In genomic region chr18:43950062-43950461, GRCh38 we compare ENCODE assay signal across 31 cellular contexts.
"Had no signal": no experiment of that assay in that cellular context is flagged by ENCODE, and none has a peak within 500 bp of the region (broad histone marks: within the 10 kb centered on the region; RNA-seq: fewer than 3 reads in every experiment).

No MANE protein-coding gene starts in this region.

- H3K27me3 ChIP-seq: adrenal gland, ascending aorta, body of pancreas, brain microvascular endothelial cell, breast epithelium, cardiac muscle cell had no signal

- H3K27ac ChIP-seq: adrenal gland, ascending aorta, body of pancreas, brain microvascular endothelial cell, breast epithelium, cardiac muscle cell had no signal

- H3K9me3 ChIP-seq: adrenal gland, ascending aorta, body of pancreas had no signal

- H3K4me3 ChIP-seq: adrenal gland, ascending aorta, body of pancreas, breast epithelium, cardiac muscle cell had no signal

- H3K36me3 ChIP-seq: adrenal gland, ascending aorta, brain microvascular endothelial cell, breast epithelium, cardiac muscle cell had no signal

- DNase-seq: activated effector memory CD4-positive, alpha-beta T cell treated with anti-CD3 and anti-CD28 coated beads, Interleukin-2, amount 50 U/mL, for 16 hours; activated effector memory CD4-positive, alpha-beta T cell treated with Interleukin-2 at 50 U/mL for 16 hours; activated gamma-delta T cell; activated gamma-delta T cell treated with Interleukin-2 at 50 U/mL for 16 hours; activated naive CD4-positive, alpha-beta T cell; activated naive CD4-positive, alpha-beta T cell treated with anti-CD3 and anti-CD28 coated beads for 36 hours; activated naive CD4-positive, alpha-beta T cell treated with anti-CD3 and anti-CD28 coated beads, Interleukin-2, amount 10 ng/mL, durations not matched to agents 7 days and 5 days; activated naive CD4-positive, alpha-beta T cell treated with anti-CD3 and anti-CD28 coated beads, Interleukin-2, amount 50 U/mL, for 16 hours; activated naive CD4-positive, alpha-beta T cell treated with Interleukin-2 at 50 U/mL for 16 hours; activated naive CD8-positive, alpha-beta T cell treated with anti-CD3 and anti-CD28 coated beads for 36 hours; activated naive CD8-positive, alpha-beta T cell treated with anti-CD3 and anti-CD28 coated beads, Interleukin-2, amount 10 ng/mL, durations not matched to agents 7 days and 5 days; activated naive CD8-positive, alpha-beta T cell treated with anti-CD3 and anti-CD28 coated beads, Interleukin-2, amount 50 U/mL, for 24 hours; activated T-cell treated with anti-CD3 and anti-CD28 coated beads, Interleukin-2, amount 50 U/mL, for 1 hour; activated T-cell treated with anti-CD3 and anti-CD28 coated beads, Interleukin-2, amount 50 U/mL, for 24 hours; activated T-cell treated with anti-CD3 and anti-CD28 coated beads, Interleukin-2, amount 50 U/mL, for 4 hours; activated T-cell treated with anti-CD3 and anti-CD28 coated beads, Interleukin-2, amount 50 U/mL, for 72 hours; adrenal gland; amniotic stem cell; amygdala; anterior cingulate cortex; aorta; body of pancreas; brain microvascular endothelial cell; caudate nucleus; central memory CD4-positive, alpha-beta T cell; cerebellar nuclear complex had no signal

- H3K4me1 ChIP-seq: adrenal gland, ascending aorta, breast epithelium had no signal

- ATAC-seq: activated naive CD4-positive, alpha-beta T cell treated with anti-CD3 and anti-CD28 coated beads, Interleukin-2, amount 50 U/mL, for 72 hours; activated naive CD8-positive, alpha-beta T cell treated with anti-CD3 and anti-CD28 coated beads, Interleukin-2, amount 50 U/mL, for 24 hours; activated T-cell treated with anti-CD3 and anti-CD28 coated beads, Interleukin-2, amount 50 U/mL, for 4 hours; activated T-cell treated with anti-CD3 and anti-CD28 coated beads, Interleukin-2, amount 50 U/mL, for 72 hours; activated T-helper 17 cell treated with anti-CD3 and anti-CD28 coated beads, Interleukin-2, amount 50 U/mL, for 72 hours; body of pancreas had no signal
